ENCODE assay signal across 1 cellular context in genomic region chr3:4495294-4496110, GRCh38.
A peak's percentile ranks its signal among the peaks of the same experiment; 100 is the strongest.
TF ChIP-seq lines count a peak whose summit lies in the region.

No MANE protein-coding gene starts in this region.

TF ChIP-seq in HEK293, 187 proteins besides CTCF, POLR2A, EP300 and RAD21 (continued from another document):
- TF ChIP-seq ZNF692 (tag by site-specific recombination; IDR thresholded peaks at IDR 0.05): peak; percentile 39; the same call in 1 of the 2 replicates
- no peak for TF ChIP-seq ZNF132 (tag by site-specific recombination; IDR thresholded peaks at IDR 0.05; ENCODE audit: borderline replicate concordance)
- peak; percentile 29 for TF ChIP-seq PRDM10 (tag by site-specific recombination; IDR thresholded peaks at IDR 0.05)
